Comparison of ENCODE assay signal across 8 cellular contexts in genomic region chr17:40122944-40123810, GRCh38. TPM values are rescaled to one million over a fixed set of nuclear protein-coding genes. Genes with fewer than 3 reads are reported as not detected.
DNase-seq lines count a peak whose midpoint lies in the region; ATAC-seq, FAIRE-seq and TF ChIP-seq lines count a peak whose summit lies in the region.

No MANE protein-coding gene starts in this region.

- H3K9ac ChIP-seq in adipocyte (ENCODE audit: low read length): peak overlapping the region; percentile 100

- ATAC-seq in Right ventricle myocardium inferior: peak; percentile 20
- peak; percentile 18 to 40 (median 38) for ATAC-seq in heart left ventricle
- no peak for ATAC-seq in HG03108 (IDR thresholded peaks at IDR 0.05; ENCODE audit: unreplicated experiment)

- peak overlapping the region; percentile 99 for H3K4me3 ChIP-seq in adipocyte (ENCODE audit: low read length)
- H3K4me3 ChIP-seq in heart left ventricle: peak overlapping the region; percentile 67 to 100 (median 98)

- intact Hi-C loops in Right ventricle myocardium inferior (cut with DNase I) (loop anchor here (2.0 to 5.0 kb wide), 2 partner anchors 18 to 54 kb away; partner anchors contain the start of genes CASC3 and RAPGEFL1), cardiac septum (cut with DNase I) (loop anchor here (5.0 kb wide), 1 partner anchor 164 kb away; the partner anchor contains the start of gene CDC6), heart left ventricle (cut with DNase I) (loop anchor here in 6 of 10 donors (1.0 to 5.0 kb wide), 4 partner anchors 16 to 44 kb away; partner anchors contain the start of gene CASC3 (in 4 of the 6))

- no peaks in the 10 kb centered on the region for H3K27me3 ChIP-seq in adipocyte (replicated peaks; ENCODE audit: control insufficient read depth, insufficient read depth, low read length)
- no peaks in the 10 kb centered on the region for H3K27me3 ChIP-seq in heart left ventricle

- H3K27ac ChIP-seq in heart left ventricle: peak overlapping the region; percentile 88 to 100 (median 98)

- TF ChIP-seq CTCF in heart left ventricle (IDR thresholded peaks at IDR 0.05): no peak

- no peak for TF ChIP-seq POLR2A in heart left ventricle (IDR thresholded peaks at IDR 0.05)

- peaks cover 24% of the 10 kb centered on the region for H3K36me3 ChIP-seq in adipocyte (ENCODE audit: control insufficient read depth, insufficient read depth, low read length, severe bottlenecking)
- H3K36me3 ChIP-seq in heart left ventricle: peaks cover 2 to 32% (median 24%) of the 10 kb centered on the region in 9 donors

- H3K4me1 ChIP-seq in adipocyte (ENCODE audit: control insufficient read depth, insufficient read depth, low read length) (peaks cover 33% of the 10 kb centered on the region), heart left ventricle (peaks cover 0 to 38% (median 21%) of the 10 kb centered on the region in 12 donors)

- peak; percentile 76 for FAIRE-seq in HTR-8/SVneo (lab: Jason Lieb, UNC)

- 0% methylated on average over 29 to 48 of the region's 48 CpGs for WGBS in heart left ventricle, 4 donors

- no peaks in the 10 kb centered on the region for H3K9me3 ChIP-seq in adipocyte (ENCODE audit: control insufficient read depth, low read length)
- H3K9me3 ChIP-seq in heart left ventricle: no peaks in the 10 kb centered on the region

- DNase-seq in Right ventricle myocardium inferior (ENCODE audit: missing footprints) (no peak), cardiac septum (ENCODE audit: low spot score) (no peak), HTR-8/SVneo (ENCODE audit: insufficient read length, low spot score) (no peak), RKO (ENCODE audit: low spot score) (peak; percentile 65), adipocyte (ENCODE audit: low read depth) (peak; percentile 77), heart left ventricle (peak in 4 of 5 donors; percentile 54 to 77 (median 62)), pons (ENCODE audit: low spot score) (peak; percentile 52)

RNA-seq across cellular contexts. Expression of gene MSL1, which starts 1.4 kb away (rescaled TPM):
- total RNA-seq in Right ventricle myocardium inferior (51.4 TPM), cardiac septum (53.7 TPM), heart left ventricle (10 to 100 TPM; 32.0 to 54.1 (median 45.1) TPM)
- 10 to 100 TPM; 32.2 to 54.7 TPM for polyA plus RNA-seq in heart left ventricle

RNA-seq across cellular contexts. Expression of gene CASC3, which starts 17.2 kb away (rescaled TPM):
- total RNA-seq in Right ventricle myocardium inferior: 49.1 TPM
- total RNA-seq in cardiac septum: 54.8 TPM
- total RNA-seq in heart left ventricle: 10 to 100 TPM; 26.5 to 54.3 (median 42.2) TPM
- polyA plus RNA-seq in heart left ventricle: 10 to 100 TPM; 27.9 to 33.4 TPM

RNA-seq across cellular contexts. Expression of gene NR1D1, which starts 22.8 kb away (rescaled TPM):
- total RNA-seq in Right ventricle myocardium inferior (24.9 TPM), cardiac septum (25.8 TPM), heart left ventricle (10 to 100 TPM in 6 of 9 donors, 1 to 10 TPM in 3; 5.8 to 36.1 (median 21.8) TPM)
- 10 to 100 TPM in 1 of 2 donors, 1 to 10 TPM in 1; 6.1 to 20.2 TPM for polyA plus RNA-seq in heart left ventricle

RNA-seq across cellular contexts. Expression of gene RAPGEFL1, which starts 54.1 kb away (rescaled TPM):
- 2.1 TPM for total RNA-seq in Right ventricle myocardium inferior
- total RNA-seq in cardiac septum: 7.2 TPM
- 1 to 10 TPM; 2.2 to 4.8 (median 2.9) TPM for total RNA-seq in heart left ventricle
- 1 to 10 TPM; 3.3 to 6.6 TPM for polyA plus RNA-seq in heart left ventricle

Comparison
In these comparisons a context has a peak if more than half of its experiments do, and no peak if none do; other contexts are left out.
1. DNase-seq: peak in RKO (single experiment), adipocyte (single experiment), heart left ventricle (4 of 5) and pons (single experiment); none in Right ventricle myocardium inferior (single experiment), cardiac septum (single experiment) and HTR-8/SVneo (single experiment).